ENCODE assay signal across 27 cellular contexts in genomic region chr7:28028471-28028870, GRCh38.
"Had no signal": no experiment of that assay in that cellular context is flagged by ENCODE, and none has a peak within 500 bp of the region (broad histone marks: within the 10 kb centered on the region; RNA-seq: fewer than 3 reads in every experiment).

No MANE protein-coding gene starts in this region.

- FAIRE-seq: TTC549 had no signal

- H3K27ac ChIP-seq: brain microvascular endothelial cell, cardiac muscle cell, Peyer's patch, RWPE1 had no signal

- H3K27ac Mint-ChIP-seq: activated CD4-positive, alpha-beta memory T cell treated with anti-CD3 and anti-CD28 coated beads for 36 hours; activated CD4-positive, alpha-beta T cell treated with anti-CD3 and anti-CD28 coated beads, Interleukin-2, amount 10 ng/mL, durations not matched to agents 7 days and 5 days; activated naive CD4-positive, alpha-beta T cell treated with anti-CD3 and anti-CD28 coated beads for 36 hours; activated naive CD8-positive, alpha-beta T cell; activated T-helper 17 cell treated with anti-CD3 and anti-CD28 coated beads, Interleukin-2, amount 50 U/mL, for 72 hours; T-cell had no signal

- H3K27me3 Mint-ChIP-seq: activated CD4-positive, alpha-beta memory T cell treated with anti-CD3 and anti-CD28 coated beads for 36 hours; activated naive CD8-positive, alpha-beta T cell; activated T-helper 17 cell treated with anti-CD3 and anti-CD28 coated beads, Interleukin-2, amount 50 U/mL, for 72 hours had no signal

- DNase-seq: activated CD4-positive, alpha-beta memory T cell treated with anti-CD3 and anti-CD28 coated beads for 36 hours; activated CD4-positive, alpha-beta T cell treated with anti-CD3 and anti-CD28 coated beads, Interleukin-2, amount 10 ng/mL, durations not matched to agents 7 days and 5 days; activated CD4-positive, CD25-positive, alpha-beta regulatory T cell; activated CD8-positive, alpha-beta memory T cell treated with anti-CD3 and anti-CD28 coated beads for 24 hours; activated gamma-delta T cell; activated naive CD4-positive, alpha-beta T cell treated with anti-CD3 and anti-CD28 coated beads for 36 hours; activated T-cell treated with anti-CD3 and anti-CD28 coated beads, Interleukin-2, amount 50 U/mL, for 48 hours; amygdala; brain microvascular endothelial cell; Karpas-422; MM.1S; NCI-H1105 treated with DMSO at 0.1 percent for 48 hours; NCI-H1436 treated with DMSO at 0.1 percent for 48 hours; NCI-H187; NCI-H2081 treated with DMSO at 0.1 percent for 48 hours; NCI-H446; NCI-H524; Peyer's patch; SHP77; T-cell; T-helper 2 cell; T1000 had no signal

- H3K27me3 ChIP-seq: brain microvascular endothelial cell, cardiac muscle cell, Peyer's patch had no signal

- H3K4me1 ChIP-seq: Peyer's patch had no signal

- ATAC-seq: activated T-helper 17 cell treated with anti-CD3 and anti-CD28 coated beads, Interleukin-2, amount 50 U/mL, for 72 hours; T-cell had no signal

- H3K9me3 Mint-ChIP-seq: activated CD4-positive, alpha-beta memory T cell treated with anti-CD3 and anti-CD28 coated beads for 36 hours; activated CD4-positive, alpha-beta T cell treated with anti-CD3 and anti-CD28 coated beads, Interleukin-2, amount 10 ng/mL, durations not matched to agents 7 days and 5 days; activated naive CD4-positive, alpha-beta T cell treated with anti-CD3 and anti-CD28 coated beads for 36 hours; activated T-helper 17 cell treated with anti-CD3 and anti-CD28 coated beads, Interleukin-2, amount 50 U/mL, for 72 hours; T-cell had no signal

- H3K4me3 ChIP-seq: cardiac muscle cell, Peyer's patch had no signal

- H3K9me3 ChIP-seq: Peyer's patch had no signal

- H3K4me3 Mint-ChIP-seq: activated CD4-positive, alpha-beta memory T cell treated with anti-CD3 and anti-CD28 coated beads for 36 hours; activated CD4-positive, alpha-beta T cell treated with anti-CD3 and anti-CD28 coated beads, Interleukin-2, amount 10 ng/mL, durations not matched to agents 7 days and 5 days; activated naive CD4-positive, alpha-beta T cell treated with anti-CD3 and anti-CD28 coated beads for 36 hours; activated naive CD8-positive, alpha-beta T cell; activated T-helper 17 cell treated with anti-CD3 and anti-CD28 coated beads, Interleukin-2, amount 50 U/mL, for 72 hours; T-cell had no signal

- H3K36me3 ChIP-seq: brain microvascular endothelial cell, cardiac muscle cell, Peyer's patch had no signal
